Comparison of ENCODE assay signal across 13 cellular contexts in the genomic region with DNA sequence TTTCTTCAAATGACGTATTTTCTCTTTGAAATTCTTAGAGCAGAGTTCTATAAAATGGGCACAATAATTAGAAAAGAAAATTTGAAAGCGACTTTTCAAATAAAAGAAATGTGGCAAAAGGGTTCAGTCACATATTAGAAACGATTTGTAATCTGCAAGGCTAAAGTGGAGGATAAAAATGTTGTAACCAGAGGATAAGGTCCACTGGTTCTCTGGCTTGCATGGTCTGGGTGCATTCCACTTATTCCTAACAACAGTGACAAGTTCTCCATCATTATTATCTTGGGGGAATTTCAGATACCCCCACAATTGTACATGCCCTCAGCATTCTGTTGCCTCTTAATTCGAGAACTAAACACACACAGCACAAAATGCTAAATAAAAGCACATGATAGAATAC.
DNase-seq lines count a peak whose midpoint lies in the region; ATAC-seq and TF ChIP-seq lines count a peak whose summit lies in the region.
"Had no signal": no experiment of that assay in that cellular context is flagged by ENCODE, and none has a peak within 500 bp of the region (broad histone marks: within the 10 kb centered on the region; RNA-seq: fewer than 3 reads in every experiment).

No MANE protein-coding gene starts in this region.

- no peak overlapping the region for H3K4me3 Mint-ChIP-seq in activated T-helper 17 cell treated with anti-CD3 and anti-CD28 coated beads, Interleukin-2, amount 50 U/mL, for 72 hours
- no peak overlapping the region for H3K4me3 Mint-ChIP-seq in effector memory CD8-positive, alpha-beta T cell
- no peak overlapping the region for H3K4me3 Mint-ChIP-seq in MCF 10A (ENCODE audit: unreplicated experiment)
- H3K4me3 Mint-ChIP-seq: CD4-positive, alpha-beta T cell had no signal

- 39% methylated on average over 4 of the region's 4 CpGs for WGBS in liver

- TF ChIP-seq CTCF in liver (IDR thresholded peaks at IDR 0.05; ENCODE audit: low read depth, low read length, missing input control) (no peak), MCF 10A (IDR thresholded peaks at IDR 0.05; ENCODE audit: unreplicated experiment) (no peak)

- CTCF ChIA-PET in MCF 10A (lab: Yijun Ruan, JAX) = no interaction called here

- intact Hi-C loops in MCF 10A (cut with micrococcal nuclease) = no loop called here

- no peak overlapping the region for H3K4me3 ChIP-seq in liver (ENCODE audit: low read depth in 1 of 3, low read length in 3 of 3)
- H3K4me3 ChIP-seq: A549, GM23248, HAP-1 had no signal

- H3K4me1 Mint-ChIP-seq in activated T-helper 17 cell treated with anti-CD3 and anti-CD28 coated beads, Interleukin-2, amount 50 U/mL, for 72 hours = peaks cover 54% of the 10 kb centered on the region
- H3K4me1 Mint-ChIP-seq in effector memory CD8-positive, alpha-beta T cell (ENCODE audit: low read depth in 2 of 2) = peaks cover 57 to 83% of the 10 kb centered on the region in 2 donors
- no peaks in the 10 kb centered on the region for H3K4me1 Mint-ChIP-seq in MCF 10A (ENCODE audit: insufficient read depth, unreplicated experiment)

- H3K27ac Mint-ChIP-seq in activated T-helper 17 cell treated with anti-CD3 and anti-CD28 coated beads, Interleukin-2, amount 50 U/mL, for 72 hours = peak overlapping the region; percentile 82
- H3K27ac Mint-ChIP-seq in effector memory CD8-positive, alpha-beta T cell = peak overlapping the region; percentile 70 to 84
- no peak overlapping the region for H3K27ac Mint-ChIP-seq in MCF 10A (ENCODE audit: low read depth, unreplicated experiment)
- H3K27ac Mint-ChIP-seq: CD4-positive, alpha-beta T cell had no signal

- H3K9ac ChIP-seq in liver (ENCODE audit: low read depth in 1 of 2, low read length in 2 of 2) = no peak overlapping the region
- H3K9ac ChIP-seq: GM23248 had no signal

- H3K36me3 ChIP-seq in liver (ENCODE audit: control insufficient read depth in 4 of 4, insufficient read depth in 3 of 4, low read depth in 1 of 4, low read length in 3 of 4) = no peaks in the 10 kb centered on the region
- H3K36me3 ChIP-seq: HAP-1 had no signal

- H3K27me3 ChIP-seq in liver (ENCODE audit: control insufficient read depth in 4 of 4, insufficient read depth in 4 of 4, low read length in 3 of 4) = no peaks in the 10 kb centered on the region

- DNase-seq in effector memory CD8-positive, alpha-beta T cell = no peak
- no peak for DNase-seq in 8988T
- no peak for DNase-seq in MCF 10A (ENCODE audit: unreplicated experiment)
- no peak for DNase-seq in effector CD4-positive, alpha-beta T cell
- DNase-seq: AML-193; Caco-2; CD4-positive, alpha-beta T cell; GM23248 had no signal

- peaks cover 7 to 52% (median 42%) of the 10 kb centered on the region in 4 donors for H3K4me1 ChIP-seq in liver (ENCODE audit: control insufficient read depth in 4 of 4, insufficient read depth in 4 of 4, low read length in 3 of 4)

- ATAC-seq in activated T-helper 17 cell treated with anti-CD3 and anti-CD28 coated beads, Interleukin-2, amount 50 U/mL, for 72 hours (replicated peaks) = no peak
- ATAC-seq in effector memory CD8-positive, alpha-beta T cell (replicated peaks) = no peak
- ATAC-seq: A549 had no signal

- no peak for TF ChIP-seq RAD21 in liver (IDR thresholded peaks at IDR 0.05)

- H3K9me3 ChIP-seq in liver (ENCODE audit: control insufficient read depth in 4 of 4, low read length in 3 of 4) = no peaks in the 10 kb centered on the region
- H3K9me3 ChIP-seq: A549, Caco-2, HAP-1 had no signal

- no TSS peak for BruUV-seq in MCF 10A (replicated peaks; lab: Mats Ljungman, UMichigan)

- H3K9me3 Mint-ChIP-seq in activated T-helper 17 cell treated with anti-CD3 and anti-CD28 coated beads, Interleukin-2, amount 50 U/mL, for 72 hours = no peaks in the 10 kb centered on the region
- no peaks in the 10 kb centered on the region for H3K9me3 Mint-ChIP-seq in effector memory CD8-positive, alpha-beta T cell
- H3K9me3 Mint-ChIP-seq in MCF 10A (ENCODE audit: unreplicated experiment) = no peaks in the 10 kb centered on the region
- H3K9me3 Mint-ChIP-seq: CD4-positive, alpha-beta T cell had no signal

- H3K27ac ChIP-seq in liver (ENCODE audit: low read depth in 1 of 2, low read length in 2 of 2) = peak overlapping the region; percentile 55 to 61
- H3K27ac ChIP-seq: A549, C4-2B, GM23248 had no signal

- H3K36me3 Mint-ChIP-seq in activated T-helper 17 cell treated with anti-CD3 and anti-CD28 coated beads, Interleukin-2, amount 50 U/mL, for 72 hours (ENCODE audit: low read depth) = peaks cover 16% of the 10 kb centered on the region
- peaks cover 15% of the 10 kb centered on the region for H3K36me3 Mint-ChIP-seq in effector memory CD8-positive, alpha-beta T cell (ENCODE audit: insufficient read depth)
- no peaks in the 10 kb centered on the region for H3K36me3 Mint-ChIP-seq in MCF 10A (ENCODE audit: insufficient read depth, unreplicated experiment)

- POLR2A ChIA-PET in MCF 10A (lab: Yijun Ruan, JAX) = no interaction called here

- no peaks in the 10 kb centered on the region for H3K27me3 Mint-ChIP-seq in activated T-helper 17 cell treated with anti-CD3 and anti-CD28 coated beads, Interleukin-2, amount 50 U/mL, for 72 hours
- H3K27me3 Mint-ChIP-seq in effector memory CD8-positive, alpha-beta T cell = no peaks in the 10 kb centered on the region
- H3K27me3 Mint-ChIP-seq in MCF 10A (ENCODE audit: insufficient read depth, unreplicated experiment) = peaks cover 35% of the 10 kb centered on the region
- H3K27me3 Mint-ChIP-seq: CD4-positive, alpha-beta T cell had no signal

TF ChIP-seq in liver, 16 proteins besides CTCF, POLR2A, EP300 and RAD21:
- TF ChIP-seq HNF4G (IDR thresholded peaks at IDR 0.05) = peak; percentile 74
- TF ChIP-seq HNF4A (conservative IDR thresholded peaks at IDR 0.05) = peak; percentile 91 to 97
- TF ChIP-seq SP1 (IDR thresholded peaks at IDR 0.05) = peak; percentile 52
- TF ChIP-seq RXRA (IDR thresholded peaks at IDR 0.05) = peak; percentile 38 to 40
- no peak for TF ChIP-seq FOXA2 (IDR thresholded peaks at IDR 0.05)
- peak in 1 of 2 donors; percentile 22 for TF ChIP-seq JUND (IDR thresholded peaks at IDR 0.05)
